ENCODE assay signal across 17 cellular contexts in the genomic region with DNA sequence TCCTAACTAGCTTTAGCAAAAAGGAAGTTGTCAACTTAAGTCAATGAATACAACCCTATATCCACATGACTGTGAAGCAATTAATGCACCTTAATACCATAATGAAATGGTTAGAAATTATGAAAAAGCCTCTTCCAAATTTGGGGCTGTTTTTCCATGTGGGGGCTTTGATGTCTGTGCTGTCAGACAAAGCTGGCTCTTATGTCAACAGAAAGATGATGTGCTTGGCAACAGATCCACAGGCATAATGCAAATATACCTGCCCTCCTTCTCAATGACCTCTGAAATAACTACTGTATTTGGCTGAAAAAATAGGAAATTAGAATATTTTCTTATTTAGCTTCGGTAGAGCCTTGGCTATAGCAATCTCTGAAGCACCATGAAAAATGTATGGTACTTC.
"Had no signal": no experiment of that assay in that cellular context is flagged by ENCODE, and none has a peak within 500 bp of the region (broad histone marks: within the 10 kb centered on the region; RNA-seq: fewer than 3 reads in every experiment).

No MANE protein-coding gene starts in this region.

- H3K9me3 ChIP-seq: heart right ventricle, pancreas, psoas muscle, right atrium auricular region, spleen, upper lobe of right lung had no signal

- DNase-seq: activated gamma-delta T cell treated with Interleukin-2 at 50 U/mL for 16 hours; activated T-cell treated with anti-CD3 and anti-CD28 coated beads, Interleukin-2, amount 50 U/mL, for 1 hour; anterior cingulate cortex; heart right ventricle; islet precursor cell; left cardiac atrium; nephron progenitor cell; pancreas; psoas muscle; spleen; stimulated activated CD4-positive, alpha-beta T cell treated with anti-CD3 and anti-CD28 coated beads, Interleukin-4, amount 100 ng/mL, for 24 hours; stimulated activated naive CD4-positive, alpha-beta T cell treated with Interleukin-2 at 50 U/mL for 16 hours; upper lobe of right lung had no signal

- ATAC-seq: heart right ventricle, left cardiac atrium, pancreas, psoas muscle, upper lobe of right lung, WTC11 had no signal

- H3K27ac ChIP-seq: heart right ventricle, psoas muscle, right atrium auricular region, spleen, upper lobe of right lung had no signal

- H3K4me1 ChIP-seq: psoas muscle, upper lobe of right lung had no signal

- H3K36me3 ChIP-seq: heart right ventricle, pancreas, right atrium auricular region, spleen, upper lobe of right lung had no signal

- H3K4me3 ChIP-seq: heart right ventricle, pancreas, psoas muscle, right atrium auricular region, spleen, upper lobe of right lung had no signal

- H3K27me3 ChIP-seq: pancreas, right atrium auricular region, spleen, upper lobe of right lung had no signal

- FAIRE-seq: endometrium, pancreas, TTC549 had no signal
